ENCODE assay signal across 11 cellular contexts in the genomic region with DNA sequence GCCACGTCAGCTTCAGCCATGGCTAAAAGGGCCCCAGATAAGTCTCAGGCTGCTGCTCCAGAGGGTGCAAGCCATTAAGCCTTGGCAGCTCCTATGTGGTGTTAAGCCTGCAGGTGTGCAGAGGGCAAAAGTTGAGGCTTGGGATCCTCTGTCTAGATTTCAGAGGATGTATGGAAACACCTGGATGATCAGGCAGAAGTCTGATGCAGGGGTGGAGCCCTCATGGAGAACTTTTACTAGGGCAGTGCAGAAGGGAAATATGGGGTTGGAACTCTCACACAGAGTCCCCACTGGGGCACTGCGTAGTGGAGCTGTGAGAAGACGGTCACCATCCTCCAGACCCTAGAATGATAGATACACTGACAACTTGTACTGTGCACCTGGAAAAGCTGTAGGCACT. TPM values are rescaled to one million over a fixed set of nuclear protein-coding genes. Genes with fewer than 3 reads are reported as not detected.
"Had no signal": no experiment of that assay in that cellular context is flagged by ENCODE, and none has a peak within 500 bp of the region (broad histone marks: within the 10 kb centered on the region; RNA-seq: fewer than 3 reads in every experiment).

No MANE protein-coding gene starts in this region.

- H3K27ac ChIP-seq: GM23248 had no signal

- ATAC-seq: GM23338, HCT116 had no signal

- DNase-seq: GM23248, GOT3, H7, H9, HCEC 1CT, HFFc6 had no signal

- H3K4me2 ChIP-seq: GM23338 had no signal

- H2AFZ ChIP-seq: GM23248, GM23338 had no signal

- H3K9ac ChIP-seq: GM23248 had no signal

- H3K4me1 ChIP-seq: HAP-1 had no signal

- H3K4me3 ChIP-seq: GM23248, GM23338, HAP-1 had no signal

- FAIRE-seq: H1, H54 had no signal

- H3K36me3 ChIP-seq: HAP-1 had no signal

RNA-seq across cellular contexts. Expression of a gene that starts 47.9 kb away (rescaled TPM):
- total RNA-seq: GM23248, GM23338, H1, H9, HFFc6 had no signal
- polyA plus RNA-seq: GM23248, GM23338 had no signal
